22 cellular contexts compared by ENCODE assay signal in the genomic region with DNA sequence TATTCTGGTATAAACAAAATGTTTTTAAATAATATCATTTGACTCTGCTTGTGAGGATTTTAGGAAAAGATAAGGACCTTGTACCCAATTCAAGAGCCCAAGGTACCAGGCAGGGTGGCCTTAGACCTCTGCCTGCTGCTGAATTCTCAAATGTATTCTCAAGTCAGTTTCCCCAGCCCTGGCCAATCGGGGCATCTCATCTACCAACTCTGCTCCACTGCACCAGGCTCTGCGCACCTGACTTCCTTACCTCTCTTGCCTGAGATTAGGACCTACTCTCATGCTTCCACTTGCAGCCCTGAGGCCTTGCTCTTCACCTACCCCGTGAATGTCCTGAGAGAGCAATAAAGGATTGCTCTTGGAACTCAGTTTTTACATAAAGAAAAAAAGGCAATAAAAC.
"Had no signal": no experiment of that assay in that cellular context is flagged by ENCODE, and none has a peak within 500 bp of the region (broad histone marks: within the 10 kb centered on the region; RNA-seq: fewer than 3 reads in every experiment).

No MANE protein-coding gene starts in this region.

- H3K4me3 Mint-ChIP-seq: immature natural killer cell, memory B cell had no signal

- H3K27ac Mint-ChIP-seq: memory B cell had no signal

- H3K9me3 Mint-ChIP-seq: immature natural killer cell, memory B cell had no signal

- DNase-seq: dermis blood vessel endothelial cell; dorsolateral prefrontal cortex; effector CD4-positive, alpha-beta T cell; effector memory CD4-positive, alpha-beta T cell; foreskin keratinocyte; glutamatergic neuron; head of caudate nucleus; hypothalamus; immature natural killer cell; islet precursor cell; left cardiac atrium; left lung; left ventricle myocardium superior; mammary epithelial cell; mesendoderm; midbrain had no signal

- H3K36me3 Mint-ChIP-seq: immature natural killer cell, memory B cell had no signal

- H3K4me1 ChIP-seq: esophagus muscularis mucosa, foreskin keratinocyte, gastroesophageal sphincter, left lung had no signal

- H3K4me1 Mint-ChIP-seq: immature natural killer cell, memory B cell had no signal

- H3K9me3 ChIP-seq: esophagus muscularis mucosa, gastroesophageal sphincter, left lung had no signal

- H3K36me3 ChIP-seq: esophagus muscularis mucosa, gastroesophageal sphincter, left lung had no signal

- H3K4me3 ChIP-seq: coronary artery, dorsolateral prefrontal cortex, esophagus muscularis mucosa, gastroesophageal sphincter, hepatocyte, left lung, lung had no signal

- H3K27me3 Mint-ChIP-seq: memory B cell had no signal

- H3K27me3 ChIP-seq: dorsolateral prefrontal cortex, esophagus muscularis mucosa, foreskin keratinocyte, gastroesophageal sphincter, hepatocyte, left lung had no signal

- H3K27ac ChIP-seq: coronary artery, dorsolateral prefrontal cortex, esophagus muscularis mucosa, foreskin keratinocyte, gastroesophageal sphincter, hepatocyte, left lung had no signal

- ATAC-seq: gastroesophageal sphincter, left cardiac atrium, left lung, left ventricle myocardium superior had no signal
